ENCODE assay signal across 27 cellular contexts in genomic region chr4:87650938-87651337, GRCh38. TPM values are rescaled to one million over a fixed set of nuclear protein-coding genes. Genes with fewer than 3 reads are reported as not detected.
"Had no signal": no experiment of that assay in that cellular context is flagged by ENCODE, and none has a peak within 500 bp of the region (broad histone marks: within the 10 kb centered on the region; RNA-seq: fewer than 3 reads in every experiment).

No MANE protein-coding gene starts in this region.

- H3K27ac ChIP-seq: PC-9, Peyer's patch, SJSA1, SK-N-MC had no signal

- ATAC-seq: Right ventricle myocardium inferior had no signal

- DNase-seq: KBM-7; NCI-H1092; NCI-H1105 treated with DMSO at 0.1 percent for 48 hours; NCI-H1436; NCI-H187; NCI-H2029; NCI-H2081 treated with DMSO at 0.1 percent for 48 hours; NCI-H2171; NCI-H226; NCI-H446; NCI-H510A; NCI-H524 treated with DMSO at 0.1 percent for 48 hours; NCI-H69; NCI-H774; NK-92 treated with Interleukin-12 subunit alpha and Interleukin-12 subunit beta, amount 100 ng/mL, for 24 hours; OCI-M1; PC-9; Peyer's patch; SIG-M5 had no signal

- H3K36me3 ChIP-seq: Peyer's patch, SJSA1 had no signal

- H3K9me3 ChIP-seq: Peyer's patch, SJSA1 had no signal

- H3K4me3 ChIP-seq: PC-9, Peyer's patch, SJSA1, SK-N-MC had no signal

- H3K4me1 ChIP-seq: Peyer's patch, SJSA1 had no signal

RNA-seq across cellular contexts. Expression of gene DMP1, which starts 0.9 kb away (rescaled TPM):
- total RNA-seq: HT-29; LHCN-M2; MCF 10A; PC-9; Peyer's patch; Right ventricle myocardium inferior; RPMI7951; SJSA1; T-helper 1 cell treated with Interleukin-12 subunit alpha and Interleukin-12 subunit beta and Interleukin-4 antibody, amounts not matched to agents 30 ng/mL and 1 ng/mL, for 36 hours had no signal

RNA-seq across cellular contexts. Expression of gene DSPP, which starts 42.6 kb away (rescaled TPM):
- total RNA-seq: HT-29; LHCN-M2; MCF 10A; PC-9; Peyer's patch; Right ventricle myocardium inferior; RPMI7951; SJSA1; T-helper 1 cell treated with Interleukin-12 subunit alpha and Interleukin-12 subunit beta and Interleukin-4 antibody, amounts not matched to agents 30 ng/mL and 1 ng/mL, for 36 hours had no signal
